ENCODE assay signal across 28 cellular contexts in the genomic region with DNA sequence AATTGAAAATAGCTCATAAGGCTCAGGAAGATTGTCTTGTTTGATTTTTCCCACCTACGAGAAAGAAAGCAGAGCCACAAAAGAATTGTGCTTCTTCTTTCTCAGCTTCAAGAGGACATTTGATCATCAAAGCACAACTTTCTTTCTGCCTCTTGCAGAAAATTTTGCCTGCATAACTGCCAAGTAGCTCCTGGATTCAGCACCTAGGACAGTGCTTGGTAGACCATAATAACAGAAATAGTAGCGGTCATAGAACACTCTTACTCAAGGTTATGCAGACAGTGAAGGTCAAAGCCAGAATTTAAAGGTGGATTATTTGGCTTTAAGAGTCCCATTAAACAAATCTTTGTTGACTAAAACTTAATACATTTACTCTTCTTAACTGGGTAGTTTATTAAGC.
"Had no signal": no experiment of that assay in that cellular context is flagged by ENCODE, and none has a peak within 500 bp of the region (broad histone marks: within the 10 kb centered on the region; RNA-seq: fewer than 3 reads in every experiment).

No MANE protein-coding gene starts in this region.

- ATAC-seq: effector memory CD8-positive, alpha-beta T cell; gastroesophageal sphincter; left lobe of liver; lower lobe of right lung; natural killer cell; right cardiac atrium; stimulated activated naive B cell treated with anti-CD40 and anti-IgM and Interleukin-4, amounts not matched to agents 10 μg/mL and 1 μg/mL and 100 μg/mL, for 72 hours had no signal

- H3K4me3 Mint-ChIP-seq: effector memory CD8-positive, alpha-beta T cell; natural killer cell; stimulated activated naive B cell treated with anti-CD40 and anti-IgM and Interleukin-4, amounts not matched to agents 10 μg/mL and 1 μg/mL and 100 μg/mL, for 72 hours; T-helper 2 cell treated with Interferon-gamma antibody and Interleukin-4, amounts not matched to agents 5 μg/mL and 100 μg/mL, for 36 hours had no signal

- H3K27ac Mint-ChIP-seq: effector memory CD8-positive, alpha-beta T cell; natural killer cell; stimulated activated naive B cell treated with anti-CD40 and anti-IgM and Interleukin-4, amounts not matched to agents 10 μg/mL and 1 μg/mL and 100 μg/mL, for 72 hours; T-helper 2 cell treated with Interferon-gamma antibody and Interleukin-4, amounts not matched to agents 5 μg/mL and 100 μg/mL, for 36 hours had no signal

- DNase-seq: activated CD4-positive, alpha-beta T cell treated with anti-CD3 and anti-CD28 coated beads for 4 hours; activated CD4-positive, alpha-beta T cell treated with anti-CD3 and anti-CD28 coated beads, Interleukin-2, amount 50 U/mL, for 4 hours; activated gamma-delta T cell; activated naive CD4-positive, alpha-beta T cell treated with anti-CD3 and anti-CD28 coated beads, Interleukin-2, amount 50 U/mL, for 16 hours; amniotic stem cell; brain microvascular endothelial cell; caudate nucleus; cortex of kidney; effector memory CD8-positive, alpha-beta T cell; erythroblast; head of caudate nucleus; hippocampal formation; lower lobe of right lung; mesenchymal stem cell; natural killer cell; posterior cingulate gyrus; right cardiac atrium; stimulated activated CD4-positive, alpha-beta T cell treated with anti-CD3 and anti-CD28 coated beads, Interleukin-15, amount 100 ng/mL, for 24 hours; stimulated activated CD4-positive, alpha-beta T cell treated with anti-CD3 and anti-CD28 coated beads, Interleukin-2, amount 100 ng/mL, for 24 hours; stimulated activated naive B cell treated with anti-CD40 and anti-IgM and Interleukin-4, amounts not matched to agents 10 μg/mL and 1 μg/mL and 100 μg/mL, for 72 hours; stomach; thyroid gland; upper lobe of left lung had no signal

- H3K4me1 Mint-ChIP-seq: natural killer cell; stimulated activated naive B cell treated with anti-CD40 and anti-IgM and Interleukin-4, amounts not matched to agents 10 μg/mL and 1 μg/mL and 100 μg/mL, for 72 hours had no signal

- H3K36me3 ChIP-seq: brain microvascular endothelial cell, gastroesophageal sphincter, lower lobe of right lung, stomach, thyroid gland, upper lobe of left lung had no signal

- H3K27ac ChIP-seq: brain microvascular endothelial cell, gastroesophageal sphincter, lower lobe of right lung, stomach, thyroid gland, upper lobe of left lung, VCaP had no signal

- FAIRE-seq: astrocyte had no signal

- H3K9me3 ChIP-seq: gastroesophageal sphincter, lower lobe of right lung, thyroid gland, upper lobe of left lung had no signal

- H3K36me3 Mint-ChIP-seq: stimulated activated naive B cell treated with anti-CD40 and anti-IgM and Interleukin-4, amounts not matched to agents 10 μg/mL and 1 μg/mL and 100 μg/mL, for 72 hours had no signal

- H3K27me3 Mint-ChIP-seq: effector memory CD8-positive, alpha-beta T cell; stimulated activated naive B cell treated with anti-CD40 and anti-IgM and Interleukin-4, amounts not matched to agents 10 μg/mL and 1 μg/mL and 100 μg/mL, for 72 hours had no signal

- H3K4me3 ChIP-seq: gastroesophageal sphincter, lower lobe of right lung, stomach, thyroid gland, upper lobe of left lung had no signal

- H3K4me1 ChIP-seq: gastroesophageal sphincter, lower lobe of right lung, stomach, thyroid gland, upper lobe of left lung had no signal

- H3K27me3 ChIP-seq: brain microvascular endothelial cell, gastroesophageal sphincter, stomach, thyroid gland, upper lobe of left lung had no signal
